ENCODE assay signal across 16 cellular contexts in the genomic region with DNA sequence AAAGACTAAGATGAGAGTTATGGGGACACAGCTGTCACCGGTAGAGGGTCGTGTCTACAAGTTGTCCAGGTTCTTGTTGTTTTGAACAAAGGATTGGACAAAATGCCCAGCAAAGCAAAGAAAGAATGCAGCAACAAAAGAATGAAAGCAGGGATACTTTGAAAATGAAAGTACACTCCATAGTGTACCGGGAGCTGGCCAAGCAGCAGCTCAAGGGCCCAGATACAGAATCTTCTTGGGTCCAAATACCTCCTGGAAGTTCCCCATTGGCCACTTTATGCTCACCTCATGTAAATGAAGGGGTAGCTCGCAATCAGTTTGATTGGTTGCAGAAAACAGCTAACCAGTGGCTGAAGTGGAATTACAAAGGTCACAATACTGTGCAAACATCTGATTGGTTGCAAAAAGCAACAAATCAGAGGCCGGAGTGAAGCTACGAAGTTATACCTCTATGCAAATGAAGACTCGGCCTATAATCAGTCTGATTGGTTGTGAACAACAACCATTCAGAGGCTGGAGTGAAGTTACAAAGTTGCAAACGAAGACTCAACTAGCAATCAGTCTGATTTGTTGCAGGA.
"Had no signal": no experiment of that assay in that cellular context is flagged by ENCODE, and none has a peak within 500 bp of the region (broad histone marks: within the 10 kb centered on the region; RNA-seq: fewer than 3 reads in every experiment).

No MANE protein-coding gene starts in this region.

- H3K27ac ChIP-seq: coronary artery, thyroid gland had no signal

- H3K27me3 ChIP-seq: thyroid gland had no signal

- H3K36me3 ChIP-seq: thyroid gland had no signal

- H3K4me2 ChIP-seq: smooth muscle cell had no signal

- H3K4me1 ChIP-seq: thyroid gland had no signal

- H3K9me3 ChIP-seq: thyroid gland had no signal

- DNase-seq: activated B cell treated with CpG ODN at 0.5 μM for 24 hours; activated CD4-positive, alpha-beta T cell treated with anti-CD3 and anti-CD28 coated beads, Interleukin-2, amount 10 ng/mL, durations not matched to agents 7 days and 5 days; activated naive CD4-positive, alpha-beta T cell treated with anti-CD3 and anti-CD28 coated beads, Interleukin-2, amount 10 ng/mL, durations not matched to agents 7 days and 5 days; central memory CD4-positive, alpha-beta T cell; effector CD8-positive, alpha-beta T cell; foreskin melanocyte; head of caudate nucleus; left cardiac atrium; midbrain; naive thymus-derived CD4-positive, alpha-beta T cell; posterior cingulate gyrus; thyroid gland had no signal

- ATAC-seq: left cardiac atrium; naive thymus-derived CD4-positive, alpha-beta T cell; stimulated activated effector memory CD8-positive, alpha-beta T cell treated with anti-CD3 and anti-CD28 coated beads, Interleukin-12 subunit alpha, Interleukin-12 subunit beta, amount 100 ng/mL, for 72 hours had no signal

- H3K4me3 ChIP-seq: coronary artery, lung, smooth muscle cell, thyroid gland had no signal
